Comparison of ENCODE assay signal across 10 cellular contexts in the genomic region with DNA sequence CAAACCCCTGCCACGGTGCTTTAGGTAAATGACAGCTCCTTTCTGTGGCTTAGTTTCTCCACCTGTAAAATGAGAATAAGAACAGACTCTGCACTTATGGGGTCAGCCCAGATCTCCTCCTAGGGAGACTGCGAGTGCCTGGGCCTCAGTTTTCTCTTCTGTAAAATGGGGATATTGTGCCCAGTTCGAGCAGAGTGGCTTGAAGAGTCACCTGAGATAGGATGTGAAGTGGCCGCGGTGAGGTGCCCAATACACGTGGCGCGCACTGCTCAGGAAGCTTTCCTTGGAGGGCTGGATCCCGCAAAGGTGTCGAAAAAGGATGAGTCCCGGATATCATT. TPM values are rescaled to one million over a fixed set of nuclear protein-coding genes. Genes with fewer than 3 reads are reported as not detected.
DNase-seq lines count a peak whose midpoint lies in the region; ATAC-seq, FAIRE-seq and TF ChIP-seq lines count a peak whose summit lies in the region.
"Had no signal": no experiment of that assay in that cellular context is flagged by ENCODE, and none has a peak within 500 bp of the region (broad histone marks: within the 10 kb centered on the region; RNA-seq: fewer than 3 reads in every experiment).

No MANE protein-coding gene starts in this region.

- ATAC-seq in naive thymus-derived CD4-positive, alpha-beta T cell: no peak

- H3K27me3 ChIP-seq in bronchial epithelial cell (ENCODE audit: control insufficient read depth, insufficient read depth, low read length): peaks cover 18% of the 10 kb centered on the region
- peaks cover 0 to 3% of the 10 kb centered on the region in 2 donors for H3K27me3 ChIP-seq in naive thymus-derived CD4-positive, alpha-beta T cell (ENCODE audit: control insufficient read depth in 2 of 2, insufficient read depth in 2 of 2, low read length in 2 of 2)

- H3K9me3 ChIP-seq in naive thymus-derived CD4-positive, alpha-beta T cell (ENCODE audit: control insufficient read depth in 2 of 3, low read length in 3 of 3): no peaks in the 10 kb centered on the region

- H3K4me1 Mint-ChIP-seq in naive thymus-derived CD4-positive, alpha-beta T cell: peaks cover 13 to 27% (median 15%) of the 10 kb centered on the region in 7 donors

- H3K4me1 ChIP-seq in naive thymus-derived CD4-positive, alpha-beta T cell (ENCODE audit: control insufficient read depth in 2 of 2, insufficient read depth in 2 of 2, low read length in 2 of 2): peaks cover 4 to 9% of the 10 kb centered on the region in 2 donors

- no peak overlapping the region for H3K27ac Mint-ChIP-seq in naive thymus-derived CD4-positive, alpha-beta T cell

- H3K4me3 Mint-ChIP-seq in naive thymus-derived CD4-positive, alpha-beta T cell: peak overlapping the region in 9 of 10 donors; percentile 1 to 74 (median 47)

- FAIRE-seq in bronchial epithelial cell (lab: Jason Lieb, UNC): no peak

- H3K4me3 ChIP-seq in AG04449 (ENCODE audit: low read depth, low read length) (peak overlapping the region; percentile 50), HFF-Myc (replicated peaks; ENCODE audit: low read depth, low read length) (peak overlapping the region; percentile 37), bronchial epithelial cell (ENCODE audit: low read depth, low read length) (peak overlapping the region; percentile 7)
- H3K4me3 ChIP-seq in naive thymus-derived CD4-positive, alpha-beta T cell (ENCODE audit: low read length): no peak overlapping the region

- no peaks in the 10 kb centered on the region for H3K36me3 Mint-ChIP-seq in naive thymus-derived CD4-positive, alpha-beta T cell

- H3K9me3 Mint-ChIP-seq in naive thymus-derived CD4-positive, alpha-beta T cell: no peaks in the 10 kb centered on the region

- intact Hi-C loops in naive thymus-derived CD4-positive, alpha-beta T cell (cut with micrococcal nuclease): no loop called here

- peaks cover 30 to 64% (median 46%) of the 10 kb centered on the region in 5 donors for H3K27me3 Mint-ChIP-seq in naive thymus-derived CD4-positive, alpha-beta T cell

- POLR2A ChIA-PET in AG04449 (lab: Yijun Ruan, JAX): no interaction called here
- POLR2A ChIA-PET in naive thymus-derived CD4-positive, alpha-beta T cell (lab: Charles Lee): no interaction called here

- CTCF ChIA-PET in AG04449 (lab: Yijun Ruan, JAX): interaction anchor here (1.2 to 2.9 kb wide), 7 partner anchors 8 to 51 kb away, joined by 3 to 11 read pairs (median 4); no protein-coding TSS in a partner anchor
- CTCF ChIA-PET in naive thymus-derived CD4-positive, alpha-beta T cell (lab: Charles Lee): no interaction called here

- H3K36me3 ChIP-seq in bronchial epithelial cell (ENCODE audit: control insufficient read depth, insufficient read depth, low read length): no peaks in the 10 kb centered on the region
- H3K36me3 ChIP-seq in naive thymus-derived CD4-positive, alpha-beta T cell (ENCODE audit: control insufficient read depth in 2 of 3, insufficient read depth in 3 of 3, low read length in 3 of 3): no peaks in the 10 kb centered on the region

- no peak overlapping the region for H3K27ac ChIP-seq in naive thymus-derived CD4-positive, alpha-beta T cell (ENCODE audit: low read depth, low read length)

- no peak for TF ChIP-seq CTCF in AG04449 (IDR thresholded peaks at IDR 0.05; ENCODE audit: insufficient read depth, low read length, missing control alignments)
- TF ChIP-seq CTCF in HFF-Myc (IDR thresholded peaks at IDR 0.05; ENCODE audit: low read depth, low read length, missing control alignments): no peak
- TF ChIP-seq CTCF in bronchial epithelial cell (IDR thresholded peaks at IDR 0.05; ENCODE audit: insufficient read depth, low read length, severe bottlenecking): no peak

- DNase-seq in AG04449 (ENCODE audit: low read depth, low spot score) (no peak), HFF-Myc (ENCODE audit: extremely low read depth, low read depth) (no peak), bronchial epithelial cell (ENCODE audit: low read depth) (no peak), NCI-H1092 treated with DMSO at 0.1 percent for 48 hours (lab: John Stamatoyannopoulos, UW) (no peak), NCI-H2081 (lab: John Stamatoyannopoulos, UW) (no peak), GM19240 (ENCODE audit: insufficient read length, low spot score) (no peak), HCEC 1CT (no peak)
- DNase-seq in naive thymus-derived CD4-positive, alpha-beta T cell: no peak
- DNase-seq: activated naive CD4-positive, alpha-beta T cell had no signal

RNA-seq across cellular contexts. Expression of a gene that starts 0.5 kb away (rescaled TPM):
- not detected in 2 replicates for total RNA-seq in bronchial epithelial cell
- total RNA-seq in naive thymus-derived CD4-positive, alpha-beta T cell: 1 to 10 TPM in 2 of 5 experiments, not detected in 3; 1.2 to 2.0 TPM
- polyA plus RNA-seq in naive thymus-derived CD4-positive, alpha-beta T cell: not detected
- total RNA-seq: OCI-LY7 had no signal
